Comparison of ENCODE assay signal across 21 cellular contexts in genomic region chr12:92183575-92183974, GRCh38.
"Had no signal": no experiment of that assay in that cellular context is flagged by ENCODE, and none has a peak within 500 bp of the region (broad histone marks: within the 10 kb centered on the region; RNA-seq: fewer than 3 reads in every experiment).

No MANE protein-coding gene starts in this region.

- H3K27ac ChIP-seq: body of pancreas, cardiac muscle cell, left ventricle myocardium inferior, right lobe of liver, thoracic aorta, vagina had no signal

- H3K27me3 Mint-ChIP-seq: activated naive CD4-positive, alpha-beta T cell treated with anti-CD3 and anti-CD28 coated beads, Interleukin-2, amount 50 U/mL, for 24 hours; dendritic cell treated with granulocyte-macrophage colony-stimulating factor and Interleukin-4, amounts not matched to agents 40 ng/mL and 50 ng/mL, for 4 days; type B pancreatic cell had no signal

- H3K4me3 Mint-ChIP-seq: dendritic cell treated with granulocyte-macrophage colony-stimulating factor and Interleukin-4, amounts not matched to agents 40 ng/mL and 50 ng/mL, for 4 days; neural crest cell; type B pancreatic cell had no signal

- H3K27ac Mint-ChIP-seq: activated naive CD4-positive, alpha-beta T cell treated with anti-CD3 and anti-CD28 coated beads, Interleukin-2, amount 50 U/mL, for 24 hours; dendritic cell treated with granulocyte-macrophage colony-stimulating factor and Interleukin-4, amounts not matched to agents 40 ng/mL and 50 ng/mL, for 4 days; type B pancreatic cell had no signal

- H3K27me3 ChIP-seq: body of pancreas, cardiac muscle cell, right lobe of liver, vagina had no signal

- H3K36me3 ChIP-seq: cardiac muscle cell, left ventricle myocardium inferior, right lobe of liver, thoracic aorta, vagina had no signal

- H3K4me1 ChIP-seq: body of pancreas, left ventricle myocardium inferior, right lobe of liver, vagina had no signal

- H3K9me3 ChIP-seq: body of pancreas, right lobe of liver, thoracic aorta, vagina had no signal

- H3K4me3 ChIP-seq: body of pancreas, cardiac muscle cell, left ventricle myocardium inferior, right lobe of liver, skin epidermis, thoracic aorta, vagina had no signal

- DNase-seq: activated CD4-positive, CD25-positive, alpha-beta regulatory T cell treated with anti-CD3 and anti-CD28 coated beads, Interleukin-2, amount 50 U/mL, for 72 hours; activated gamma-delta T cell treated with Interleukin-2 at 50 U/mL for 16 hours; activated T-cell treated with anti-CD3 and anti-CD28 coated beads, Interleukin-2, amount 50 U/mL, for 1 hour; anterior cingulate cortex; body of pancreas; effector CD4-positive, alpha-beta T cell; erythroblast; foreskin fibroblast; left ventricle myocardium inferior; occipital lobe; right lobe of liver; stimulated activated CD4-positive, alpha-beta T cell treated with anti-CD3 and anti-CD28 coated beads, Interleukin-15, amount 100 ng/mL, for 24 hours; stimulated activated naive CD4-positive, alpha-beta T cell had no signal

- ATAC-seq: body of pancreas, right lobe of liver had no signal

- H3K9me3 Mint-ChIP-seq: type B pancreatic cell had no signal

- H3K36me3 Mint-ChIP-seq: type B pancreatic cell had no signal
